Comparison of ENCODE assay signal across 8 cellular contexts in the genomic region with DNA sequence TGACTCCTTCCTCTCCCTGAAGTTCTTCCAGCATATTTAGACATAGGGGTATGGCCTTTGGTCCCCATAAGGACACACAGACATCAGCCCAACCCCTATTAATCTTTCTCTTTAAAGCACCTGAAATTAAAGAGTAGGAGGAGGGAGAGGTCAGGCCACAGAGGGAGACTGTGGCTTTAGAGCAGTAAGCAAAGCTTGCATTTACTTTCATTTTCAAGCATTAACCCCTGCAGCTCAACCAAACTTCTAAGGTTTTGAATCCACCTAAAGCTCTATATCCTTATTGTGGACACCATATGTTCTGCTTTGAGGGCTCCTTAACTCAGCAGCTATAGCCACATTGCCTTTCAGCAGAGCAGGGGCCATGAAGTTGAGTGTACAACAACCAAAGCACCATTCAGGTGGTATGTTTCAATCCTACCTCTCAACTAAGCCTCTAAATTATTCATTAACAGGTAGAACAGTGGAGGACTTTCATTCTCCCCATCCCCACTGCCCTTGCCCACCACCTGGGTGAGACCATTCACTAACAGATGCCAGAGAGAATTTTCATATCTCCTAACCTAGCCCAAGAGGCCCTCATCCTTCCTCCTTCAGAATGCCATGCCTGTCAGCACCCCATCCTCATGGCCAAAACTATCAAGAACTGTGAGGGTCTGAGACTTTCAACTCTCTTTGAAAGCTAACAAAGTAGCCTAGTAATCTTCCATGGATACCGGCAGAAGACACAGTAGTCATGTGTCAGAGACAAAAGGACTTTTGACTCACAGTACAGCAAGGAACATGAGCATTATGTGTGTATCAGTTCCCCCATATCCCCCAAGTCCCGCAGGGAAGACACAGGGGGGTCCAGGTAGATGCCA. TPM values are rescaled to one million over a fixed set of nuclear protein-coding genes. Genes with fewer than 3 reads are reported as not detected.
DNase-seq lines count a peak whose midpoint lies in the region; ATAC-seq and TF ChIP-seq lines count a peak whose summit lies in the region.

No MANE protein-coding gene starts in this region.

- intact Hi-C loops in A673 (cut with micrococcal nuclease; ENCODE audit: unreplicated experiment) (no loop called here), vagina (cut with DNase I) (no loop called here)

- TF ChIP-seq POLR2A in vagina (IDR thresholded peaks at IDR 0.05): no peak

- TF ChIP-seq CTCF in fibroblast of pulmonary artery (IDR thresholded peaks at IDR 0.05; ENCODE audit: low read length, missing control alignments) (no peak), A673 (conservative IDR thresholded peaks at IDR 0.05; ENCODE audit: low read depth, low read length) (no peak), vagina (IDR thresholded peaks at IDR 0.05) (no peak)

- H3K27ac ChIP-seq in A673 (ENCODE audit: low read depth, low read length, poor library complexity, severe bottlenecking) (no peak overlapping the region), vagina (no peak overlapping the region)

- POLR2A ChIA-PET in A673 (lab: Charles Lee; ENCODE audit: low non-redundant PET): no interaction called here

- ATAC-seq in GM21367 (IDR thresholded peaks at IDR 0.05; ENCODE audit: unreplicated experiment) (peak; percentile 89), HG03575 (IDR thresholded peaks at IDR 0.05; ENCODE audit: extremely low read depth, insufficient number of reproducible peaks, low FRiP score, unreplicated experiment) (peak; percentile 57)

- H3K4me1 ChIP-seq in A673 (ENCODE audit: insufficient read depth, low read length, poor library complexity, severe bottlenecking) (no peaks in the 10 kb centered on the region), vagina (no peaks in the 10 kb centered on the region)

- H3K9me3 ChIP-seq in A673 (ENCODE audit: low read depth, low read length, poor library complexity, severe bottlenecking) (no peaks in the 10 kb centered on the region), vagina (no peaks in the 10 kb centered on the region)

- CTCF ChIA-PET in A673 (lab: Charles Lee): no interaction called here

- DNase-seq in EH (ENCODE audit: low read depth) (peak; percentile 37), fibroblast of pulmonary artery (ENCODE audit: low read depth) (no peak), A673 (ENCODE audit: low spot score) (no peak), vagina (ENCODE audit: extremely low spot score in 2 of 2) (no peak), amniotic stem cell (lab: John Stamatoyannopoulos, UW) (no peak)
- DNase-seq in activated CD4-positive, alpha-beta T cell treated with anti-CD3 and anti-CD28 coated beads for 1 hour: no peak

- H3K4me3 ChIP-seq in fibroblast of pulmonary artery (replicated peaks; ENCODE audit: low read depth, low read length) (peak overlapping the region; percentile 27), A673 (ENCODE audit: low read depth, low read length, poor library complexity, severe bottlenecking) (no peak overlapping the region), vagina (no peak overlapping the region)

- H3K36me3 ChIP-seq in A673 (ENCODE audit: insufficient read depth, low read length, poor library complexity, severe bottlenecking): no peaks in the 10 kb centered on the region
- H3K36me3 ChIP-seq in vagina: no peaks in the 10 kb centered on the region

- BruUV-seq in A673 (replicated peaks; lab: Mats Ljungman, UMichigan): no TSS peak

- H3K27me3 ChIP-seq in A673 (replicated peaks; ENCODE audit: insufficient read depth, low read depth, low read length, poor library complexity) (no peaks in the 10 kb centered on the region), vagina (no peaks in the 10 kb centered on the region)

RNA-seq across cellular contexts. Expression of gene LIN54, which starts 20.8 kb away (rescaled TPM):
- total RNA-seq in A673 (2021) (14.8 and 16.0 TPM in 2 replicates), vagina (25.0 TPM)

RNA-seq across cellular contexts. Expression of gene COPS4, which starts 45.2 kb away (rescaled TPM):
- total RNA-seq in A673 (2021) (25.5 and 27.2 TPM in 2 replicates), vagina (18.7 TPM)
